8 cellular contexts compared by ENCODE assay signal in genomic region chr5:31854625-31855526, GRCh38.
DNase-seq lines count a peak whose midpoint lies in the region; ATAC-seq and TF ChIP-seq lines count a peak whose summit lies in the region.

No MANE protein-coding gene starts in this region.

- 1 to 10% (median 3%) methylated on average over 25 to 54 of the region's 54 CpGs for WGBS in adrenal gland, 4 donors
- WGBS in ovary, 3 donors: 1% methylated on average over 53 to 54 of the region's 54 CpGs

- POLR2A ChIA-PET in BJ (lab: Charles Lee): interaction anchor here (0.6 kb wide), 1 partner anchor 180 kb away, joined by 16 read pairs; no protein-coding TSS in a partner anchor

- no peaks in the 10 kb centered on the region for H3K36me3 ChIP-seq in BJ (ENCODE audit: control insufficient read depth, insufficient read depth, low read length)
- no peaks in the 10 kb centered on the region for H3K36me3 ChIP-seq in adrenal gland (replicated peaks in 1 of 2)
- H3K36me3 ChIP-seq in ovary: no peaks in the 10 kb centered on the region

- TF ChIP-seq EP300 in ovary (IDR thresholded peaks at IDR 0.05): no peak

- TF ChIP-seq CTCF in BJ (IDR thresholded peaks at IDR 0.05; ENCODE audit: insufficient read depth, low read depth, low read length): peak; percentile 24; the same call in 1 of the 2 replicates
- TF ChIP-seq CTCF in adrenal gland (IDR thresholded peaks at IDR 0.05): no peak
- peak in 1 of 3 donors; percentile 13 for TF ChIP-seq CTCF in ovary (IDR thresholded peaks at IDR 0.05)

- CTCF ChIA-PET in BJ (lab: Yijun Ruan, JAX): interaction anchor here (1.0 to 2.8 kb wide), 7 partner anchors 30 to 238 kb away, joined by 3 to 13 read pairs (median 4); no protein-coding TSS in a partner anchor

- DNase-seq in BJ (ENCODE audit: low read depth) (no peak), NCI-H2171 (lab: John Stamatoyannopoulos, UW) (peak; percentile 56), adrenal gland (peak in 5 of 7 donors; percentile 15 to 32 (median 24)), left cardiac atrium (peak; percentile 54), ovary (peak; percentile 53 to 67 (median 60)), NCI-H2196 treated with DMSO at 0.1 percent for 48 hours (lab: John Stamatoyannopoulos, UW; ENCODE audit: unreplicated experiment) (no peak)
- DNase-seq in activated CD4-positive, CD25-positive, alpha-beta regulatory T cell treated with anti-CD3 and anti-CD28 coated beads, Interleukin-2, amount 50 U/mL, for 72 hours: no peak

- intact Hi-C loops in adrenal gland (cut with DNase I) (no loop called here), left cardiac atrium (cut with DNase I) (no loop called here), ovary (cut with DNase I) (no loop called here)

- H3K27me3 ChIP-seq in BJ (ENCODE audit: control insufficient read depth, insufficient read depth, low read length) (peaks cover 17% of the 10 kb centered on the region), adrenal gland (no peaks in the 10 kb centered on the region), ovary (no peaks in the 10 kb centered on the region)

- H3K9me3 ChIP-seq in adrenal gland (replicated peaks in 1 of 3) (peaks cover 0 to 8% (median 0%) of the 10 kb centered on the region in 3 donors), ovary (no peaks in the 10 kb centered on the region)

- H3K4me1 ChIP-seq in adrenal gland (replicated peaks in 1 of 2): peaks cover 0 to 6% of the 10 kb centered on the region in 2 donors
- peaks cover 6% of the 10 kb centered on the region for H3K4me1 ChIP-seq in ovary (ENCODE audit: insufficient read depth)

- H3K4me3 ChIP-seq in BJ (ENCODE audit: low read depth, low read length): peak overlapping the region; percentile 33
- peak overlapping the region in 3 of 4 donors; percentile 2 to 80 (median 32) for H3K4me3 ChIP-seq in adrenal gland
- peak overlapping the region; percentile 63 for H3K4me3 ChIP-seq in ovary

- TF ChIP-seq POLR2A in adrenal gland (IDR thresholded peaks at IDR 0.05) (no peak), ovary (IDR thresholded peaks at IDR 0.05) (no peak)

- ATAC-seq in left cardiac atrium (peak; percentile 81 to 93), GM21447 (IDR thresholded peaks at IDR 0.05; ENCODE audit: unreplicated experiment) (no peak)

- H3K27ac ChIP-seq in adrenal gland (peak overlapping the region in 2 of 5 donors; percentile 7 to 69), ovary (peak overlapping the region; percentile 31 to 33)

Comparison
In these comparisons a context has a peak if more than half of its experiments do, and no peak if none do; other contexts are left out.
1. DNase-seq: peak in NCI-H2171 (single experiment), adrenal gland (5 of 7), left cardiac atrium (single experiment) and ovary (5 of 5); none in BJ (single experiment), NCI-H2196 treated with DMSO at 0.1 percent for 48 hours (single experiment) and activated CD4-positive, CD25-positive, alpha-beta regulatory T cell treated with anti-CD3 and anti-CD28 coated beads, Interleukin-2, amount 50 U/mL, for 72 hours (single experiment).
2. Peak in every context shown above with its lines, with median percentiles within 50 percentile points of each other: H3K4me3 ChIP-seq.